In the genomic region with DNA sequence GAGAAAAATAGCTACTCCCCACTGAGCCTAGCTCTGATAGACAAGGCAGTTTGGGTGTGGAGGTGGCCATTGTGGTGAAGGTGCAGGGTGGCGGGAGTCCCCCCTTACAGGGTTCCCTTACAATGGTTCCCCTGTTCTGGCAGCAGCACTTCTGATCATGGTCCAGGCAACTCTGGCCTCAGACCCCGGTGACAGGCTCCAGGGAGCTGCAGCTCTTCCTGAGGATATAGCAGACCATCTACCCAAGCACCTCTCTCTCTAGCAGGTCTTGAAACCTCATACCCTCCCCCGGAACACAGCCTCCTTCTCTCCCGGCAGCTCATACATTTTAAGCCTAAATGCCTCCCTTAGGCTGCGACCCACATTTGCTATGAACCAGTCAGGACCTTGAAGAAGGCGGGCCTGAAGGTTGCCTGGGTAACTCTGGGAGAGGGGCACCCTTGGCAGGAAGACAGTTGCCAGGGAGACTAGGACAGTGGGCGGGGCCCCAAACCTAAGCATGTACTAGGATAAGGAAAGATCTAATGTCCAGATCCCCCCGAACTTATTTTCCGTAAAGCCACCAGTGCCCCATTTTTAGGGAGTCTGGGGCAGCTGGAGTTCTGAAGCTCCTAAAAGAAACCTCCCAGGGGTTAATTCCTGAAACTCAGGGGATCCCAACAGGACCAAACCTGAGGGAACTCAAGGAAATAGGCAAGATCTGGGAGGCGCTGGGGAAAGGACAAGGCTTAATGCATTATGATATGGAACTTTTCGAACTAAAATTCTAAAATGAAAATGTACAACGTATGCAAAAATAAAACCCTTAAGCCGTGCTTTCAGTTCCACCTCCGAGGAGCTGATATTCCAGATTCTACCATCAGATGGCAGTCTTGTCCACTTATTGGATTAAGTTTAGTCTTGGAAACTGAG, we compare ENCODE assay signal across 8 cellular contexts. TPM values are rescaled to one million over a fixed set of nuclear protein-coding genes. Genes with fewer than 3 reads are reported as not detected.
DNase-seq lines count a peak whose midpoint lies in the region; ATAC-seq and TF ChIP-seq lines count a peak whose summit lies in the region.

No MANE protein-coding gene starts in this region.

- peaks cover 0 to 37% (median 17%) of the 10 kb centered on the region in 4 donors for H3K4me1 ChIP-seq in tibial nerve

- no peaks in the 10 kb centered on the region for H3K9me3 ChIP-seq in MG63
- H3K9me3 ChIP-seq in tibial nerve, result no peaks in the 10 kb centered on the region

- H3K27me3 ChIP-seq in MG63 (no peaks in the 10 kb centered on the region), tibial nerve (no peaks in the 10 kb centered on the region)

- WGBS in tibial nerve, 2 donors, result 0% methylated on average over 14 of the region's 14 CpGs

- H3K4me3 ChIP-seq in MG63 (peak overlapping the region; percentile 63), tibial nerve (peak overlapping the region; percentile 40 to 72 (median 44))

- no peaks in the 10 kb centered on the region for H3K36me3 ChIP-seq in MG63
- H3K36me3 ChIP-seq in tibial nerve, result no peaks in the 10 kb centered on the region

- peak; percentile 61 for ATAC-seq in omental fat pad (ENCODE audit: low FRiP score)

- DNase-seq in GF-D8 (lab: John Stamatoyannopoulos, UW) (peak; percentile 67), HCEC 1CT (peak; percentile 84), MG63 (peak; percentile 76), SIG-M5 treated with dmso at 0.1 percent for 504 hours (lab: John Stamatoyannopoulos, UW; ENCODE audit: unreplicated experiment) (peak; percentile 95), glutamatergic neuron (peak; percentile 71), omental fat pad (ENCODE audit: low spot score) (no peak), tibial nerve (ENCODE audit: low spot score in 2 of 2) (peak; percentile 71 to 99)
- peak; percentile 77 for DNase-seq in activated naive CD4-positive, alpha-beta T cell treated with anti-CD3 and anti-CD28 coated beads, Interleukin-2, amount 50 U/mL, for 16 hours

- peak overlapping the region; percentile 88 for H3K4me3 Mint-ChIP-seq in glutamatergic neuron (ENCODE audit: unreplicated experiment)

- H3K4me1 Mint-ChIP-seq in glutamatergic neuron (ENCODE audit: low read depth, unreplicated experiment), result peaks cover 21% of the 10 kb centered on the region

- peaks cover 6% of the 10 kb centered on the region for H3K9me3 Mint-ChIP-seq in glutamatergic neuron (ENCODE audit: unreplicated experiment)

- TF ChIP-seq EP300 in tibial nerve (IDR thresholded peaks at IDR 0.05), result peak in 1 of 2 donors; percentile 17

- H3K36me3 Mint-ChIP-seq in glutamatergic neuron (ENCODE audit: unreplicated experiment), result no peaks in the 10 kb centered on the region

- H3K27ac ChIP-seq in tibial nerve, result peak overlapping the region; percentile 67 to 93 (median 84)

- peaks cover 4% of the 10 kb centered on the region for H3K27me3 Mint-ChIP-seq in glutamatergic neuron (ENCODE audit: unreplicated experiment)

- peak overlapping the region; percentile 88 for H3K27ac Mint-ChIP-seq in glutamatergic neuron (ENCODE audit: unreplicated experiment)

- TF ChIP-seq CTCF in glutamatergic neuron (IDR thresholded peaks at IDR 0.05; ENCODE audit: partially characterized antibody, unreplicated experiment) (peak; percentile 89), omental fat pad (IDR thresholded peaks at IDR 0.05) (peak in 2 of 3 donors; percentile 41 to 73), tibial nerve (IDR thresholded peaks at IDR 0.05) (peak; percentile 81 to 94 (median 85))

- TF ChIP-seq POLR2A in tibial nerve (IDR thresholded peaks at IDR 0.05), result no peak

RNA-seq across cellular contexts. Expression of a gene that starts 4.6 kb away (rescaled TPM):
- 2.8 and 3.9 TPM in 2 replicates for total RNA-seq in MG63 (2014; rRNA removed; shearing (Covaris generic); ENCODE audit: low replicate concordance)
- total RNA-seq in glutamatergic neuron (ENCODE audit: unreplicated experiment) (52.4 TPM), omental fat pad (1 to 10 TPM; 1.9 to 5.4 (median 2.5) TPM), tibial nerve (1 to 10 TPM; 1.8 to 5.7 (median 4.0) TPM)

RNA-seq across cellular contexts. Expression of a gene that starts 9.6 kb away (rescaled TPM):
- total RNA-seq in MG63 (2014; rRNA removed; shearing (Covaris generic); ENCODE audit: low replicate concordance), result 1,474 and 1,678 TPM in 2 replicates
- total RNA-seq in glutamatergic neuron (ENCODE audit: unreplicated experiment) (619 TPM), omental fat pad (1,000 to 10,000 TPM in 2 of 4 donors, 100 to 1,000 TPM in 2; 736 to 1,401 (median 892) TPM), tibial nerve (100 to 1,000 TPM; 478 to 624 (median 544) TPM)

RNA-seq across cellular contexts. Expression of a gene that starts 18.2 kb away (rescaled TPM):
- 3.1 and 5.0 TPM in 2 replicates for total RNA-seq in MG63 (2014; rRNA removed; shearing (Covaris generic); ENCODE audit: low replicate concordance)
- total RNA-seq in glutamatergic neuron (ENCODE audit: unreplicated experiment), result 6.6 TPM
- total RNA-seq in omental fat pad, result 100 to 1,000 TPM in 2 of 4 donors, 10 to 100 TPM in 2; 77.4 to 119 (median 100) TPM
- total RNA-seq in tibial nerve, result 10 to 100 TPM; 28.0 to 54.6 (median 38.4) TPM

RNA-seq across cellular contexts. Expression of a gene that starts 22.5 kb away (rescaled TPM):
- 75.7 and 97.6 TPM in 2 replicates for total RNA-seq in MG63 (2014; rRNA removed; shearing (Covaris generic); ENCODE audit: low replicate concordance)
- 71.2 TPM for total RNA-seq in glutamatergic neuron (ENCODE audit: unreplicated experiment)
- 100 to 1,000 TPM; 168 to 247 (median 213) TPM for total RNA-seq in omental fat pad
- total RNA-seq in tibial nerve, result 100 to 1,000 TPM; 212 to 322 (median 264) TPM

RNA-seq across cellular contexts. Expression of a gene that starts 30.7 kb away (rescaled TPM):
- total RNA-seq in MG63 (2014; rRNA removed; shearing (Covaris generic); ENCODE audit: low replicate concordance), result 18.8 and 27.4 TPM in 2 replicates
- total RNA-seq in glutamatergic neuron (ENCODE audit: unreplicated experiment) (156 TPM), omental fat pad (100 to 1,000 TPM; 101 to 207 (median 156) TPM), tibial nerve (100 to 1,000 TPM; 118 to 192 (median 146) TPM)
